Comparison of ENCODE assay signal across 12 cellular contexts in genomic region chr7:94621120-94621519, GRCh38. TPM values are rescaled to one million over a fixed set of nuclear protein-coding genes. Genes with fewer than 3 reads are reported as not detected.
DNase-seq lines count a peak whose midpoint lies in the region; ATAC-seq and TF ChIP-seq lines count a peak whose summit lies in the region.
"Had no signal": no experiment of that assay in that cellular context is flagged by ENCODE, and none has a peak within 500 bp of the region (broad histone marks: within the 10 kb centered on the region; RNA-seq: fewer than 3 reads in every experiment).

No MANE protein-coding gene starts in this region.

- peaks cover 2% of the 10 kb centered on the region for H3K36me3 ChIP-seq in fibroblast of lung (ENCODE audit: control insufficient read depth, insufficient read depth, low read length)
- H3K36me3 ChIP-seq: thoracic aorta had no signal

- peak overlapping the region; percentile 30 for H3K4me2 ChIP-seq in fibroblast of lung (ENCODE audit: extremely low read depth, insufficient read depth, low read length)

- peaks cover 5% of the 10 kb centered on the region for H3K4me1 Mint-ChIP-seq in type B pancreatic cell (ENCODE audit: unreplicated experiment)

- H3K4me3 Mint-ChIP-seq in type B pancreatic cell, result no peak overlapping the region
- H3K4me3 Mint-ChIP-seq: naive thymus-derived CD8-positive, alpha-beta T cell had no signal

- H3K9me3 ChIP-seq in fibroblast of lung (ENCODE audit: control insufficient read depth, insufficient read depth, low read depth, low read length), result no peaks in the 10 kb centered on the region
- H3K9me3 ChIP-seq: thoracic aorta had no signal

- CTCF ChIA-PET in HEK293T (lab: Yijun Ruan, JAX), result no interaction called here

- H3K27me3 Mint-ChIP-seq in type B pancreatic cell, result no peaks in the 10 kb centered on the region

- no peak overlapping the region for H2AFZ ChIP-seq in fibroblast of lung (ENCODE audit: low read length)

- DNase-seq in Right ventricle myocardium inferior (ENCODE audit: missing footprints) (no peak), Right ventricle myocardium superior (no peak), fibroblast of lung (ENCODE audit: low read depth in 2 of 2) (no peak), type B pancreatic cell (ENCODE audit: extremely low spot score, unreplicated experiment) (no peak), HEK293T (ENCODE audit: extremely low spot score) (no peak), Ammon's horn (ENCODE audit: low spot score) (no peak)
- DNase-seq: GDM1; naive thymus-derived CD8-positive, alpha-beta T cell; NCI-H1048 had no signal

- POLR2A ChIA-PET in HEK293T (lab: Yijun Ruan, JAX), result interaction anchor here (0.6 kb wide), 1 partner anchor 1154 kb away, joined by 3 read pairs; no protein-coding TSS in a partner anchor

- H3K4me3 ChIP-seq in fibroblast of lung (replicated peaks in 1 of 4; ENCODE audit: control extremely low read depth in 1 of 4, insufficient read depth in 1 of 4, low read depth in 3 of 4, low read length in 4 of 4), result no peak overlapping the region
- H3K4me3 ChIP-seq: thoracic aorta had no signal

- no peaks in the 10 kb centered on the region for H3K79me2 ChIP-seq in fibroblast of lung (ENCODE audit: control insufficient read depth, insufficient read depth, low read length)

- no peaks in the 10 kb centered on the region for H3K9me3 Mint-ChIP-seq in type B pancreatic cell
- H3K9me3 Mint-ChIP-seq: naive thymus-derived CD8-positive, alpha-beta T cell had no signal

- peaks cover 10% of the 10 kb centered on the region for H3K36me3 Mint-ChIP-seq in type B pancreatic cell
- H3K36me3 Mint-ChIP-seq: naive thymus-derived CD8-positive, alpha-beta T cell had no signal

- TF ChIP-seq CTCF in fibroblast of lung (conservative IDR thresholded peaks at IDR 0.05 in 1 of 2, IDR thresholded peaks at IDR 0.05 in 1 of 2; ENCODE audit: low read depth in 1 of 2, low read length in 2 of 2) (no peak), type B pancreatic cell (conservative IDR thresholded peaks at IDR 0.05) (no peak)

- H3K9ac ChIP-seq in fibroblast of lung (ENCODE audit: insufficient read depth, low read length), result no peak overlapping the region

- intact Hi-C loops in Right ventricle myocardium inferior (cut with DNase I), result no loop called here
- intact Hi-C loops in Right ventricle myocardium superior (cut with DNase I), result no loop called here

- no peak overlapping the region for H3K27ac ChIP-seq in fibroblast of lung (ENCODE audit: insufficient read depth, low read length)
- H3K27ac ChIP-seq: thoracic aorta had no signal

- peak overlapping the region; percentile 47 for H3K27ac Mint-ChIP-seq in type B pancreatic cell
- H3K27ac Mint-ChIP-seq: naive thymus-derived CD8-positive, alpha-beta T cell had no signal

- H3K4me1 ChIP-seq in fibroblast of lung (ENCODE audit: control insufficient read depth, extremely low read depth, insufficient read depth, low read length), result peaks cover 8% of the 10 kb centered on the region

- no peaks in the 10 kb centered on the region for H4K20me1 ChIP-seq in fibroblast of lung (ENCODE audit: control insufficient read depth, extremely low read depth, insufficient read depth, low read length)

- ATAC-seq in Right ventricle myocardium inferior (peak; percentile 23), Right ventricle myocardium superior (ENCODE audit: poor library complexity) (no peak), HG03354 (IDR thresholded peaks at IDR 0.05; ENCODE audit: poor library complexity, severe bottlenecking, unreplicated experiment) (peak; percentile 11), GM21576 (IDR thresholded peaks at IDR 0.05; ENCODE audit: unreplicated experiment) (no peak)

- H3K27me3 ChIP-seq in fibroblast of lung (ENCODE audit: control insufficient read depth, insufficient read depth, low read length), result no peaks in the 10 kb centered on the region

TF ChIP-seq in HEK293T, 16 proteins besides CTCF, POLR2A, EP300 and RAD21:
- TF ChIP-seq NFRKB (IDR thresholded peaks at IDR 0.05) (no peak), ARNT (IDR thresholded peaks at IDR 0.05) (no peak), CTBP1 (IDR thresholded peaks at IDR 0.05; ENCODE audit: borderline replicate concordance) (no peak), SP1 (IDR thresholded peaks at IDR 0.05) (no peak), FOXA1 (IDR thresholded peaks at IDR 0.05) (no peak), LEF1 (IDR thresholded peaks at IDR 0.05; ENCODE audit: borderline replicate concordance) (no peak), BHLHE40 (IDR thresholded peaks at IDR 0.05; ENCODE audit: borderline replicate concordance) (no peak), FOXK2 (IDR thresholded peaks at IDR 0.05) (no peak), TARDBP (IDR thresholded peaks at IDR 0.05) (no peak), ELF4 (IDR thresholded peaks at IDR 0.05) (no peak), FOXM1 (IDR thresholded peaks at IDR 0.05; ENCODE audit: borderline replicate concordance) (no peak), HDGF (IDR thresholded peaks at IDR 0.05; ENCODE audit: borderline replicate concordance) (no peak), PKNOX1 (IDR thresholded peaks at IDR 0.05) (no peak), SUZ12 (IDR thresholded peaks at IDR 0.05) (no peak), ZNF384 (IDR thresholded peaks at IDR 0.05) (no peak), L3MBTL2 (conservative IDR thresholded peaks at IDR 0.05) (no peak)

RNA-seq across cellular contexts. Expression of gene SGCE, which starts 34.8 kb away (rescaled TPM):
- total RNA-seq in Right ventricle myocardium inferior, result 23.7 TPM
- 15.8 TPM for total RNA-seq in Right ventricle myocardium superior
- 93.2 and 106 TPM in 2 replicates for total RNA-seq in fibroblast of lung
- 72.3 and 184 TPM in 2 replicates for polyA plus RNA-seq in fibroblast of lung
- 43.4 and 92.7 TPM in 2 replicates for polyA plus RNA-seq in fibroblast of lung (2012)
- polyA minus RNA-seq in fibroblast of lung (ENCODE audit: low replicate concordance), result 17.9 and 19.9 TPM in 2 replicates
- total RNA-seq in type B pancreatic cell (ENCODE audit: low replicate concordance), result 30.9 and 39.8 TPM in 2 replicates

Comparison
In these comparisons a context has a peak if more than half of its experiments do, and no peak if none do; other contexts are left out.
1. ATAC-seq: peak in Right ventricle myocardium inferior (single experiment) and HG03354 (single experiment); none in Right ventricle myocardium superior (single experiment) and GM21576 (single experiment).